ENCODE assay signal across 8 cellular contexts in the genomic region with DNA sequence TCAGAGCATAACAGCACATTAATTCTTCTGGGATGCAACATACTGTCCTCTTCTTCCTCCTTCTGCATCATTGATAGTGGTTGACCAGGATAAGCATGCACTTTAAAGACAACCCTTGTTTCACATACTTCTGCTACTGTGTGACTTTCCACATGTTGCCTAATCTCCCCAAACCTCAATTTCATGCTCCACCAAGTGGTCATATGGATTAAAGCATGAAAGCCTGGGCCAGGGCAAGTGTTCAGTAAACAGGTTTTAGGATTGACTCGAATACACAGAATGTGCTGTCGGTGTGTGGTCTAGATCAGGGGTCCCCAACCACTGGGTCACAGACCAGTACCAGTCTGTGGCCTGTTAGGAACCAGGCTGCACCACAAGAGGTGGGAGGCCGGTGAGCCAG. TPM values are rescaled to one million over a fixed set of nuclear protein-coding genes. Genes with fewer than 3 reads are reported as not detected.
DNase-seq lines count a peak whose midpoint lies in the region; ATAC-seq and TF ChIP-seq lines count a peak whose summit lies in the region.

No MANE protein-coding gene starts in this region.

- no peaks in the 10 kb centered on the region for H3K27me3 ChIP-seq in aorta (ENCODE audit: control insufficient read depth in 1 of 2, insufficient read depth in 2 of 2, low read length in 1 of 2)

- H3K4me3 ChIP-seq in NB4 (ENCODE audit: low read depth, low read length) (no peak overlapping the region), aorta (ENCODE audit: low read length in 2 of 2) (no peak overlapping the region)

- peak; percentile 49 for TF ChIP-seq CTCF in GM10266 (IDR thresholded peaks at IDR 0.05; ENCODE audit: control insufficient read depth, insufficient read depth, low read depth, missing control alignments)
- peak; percentile 42 for TF ChIP-seq CTCF in NB4 (IDR thresholded peaks at IDR 0.05; ENCODE audit: low read depth, low read length)

- 61 to 69% methylated on average over 3 of the region's 3 CpGs for WGBS in aorta, 2 donors

- TF ChIP-seq POLR2A in NB4 (IDR thresholded peaks at IDR 0.05; ENCODE audit: extremely low read depth, insufficient read length): no peak

- no peaks in the 10 kb centered on the region for H3K36me3 ChIP-seq in aorta (ENCODE audit: control insufficient read depth in 1 of 2, insufficient read depth in 2 of 2, low read length in 1 of 2)

- intact Hi-C loops in aorta (cut with DNase I): no loop called here

- H3K4me1 ChIP-seq in aorta (ENCODE audit: control insufficient read depth in 1 of 2, insufficient read depth in 2 of 2, low read length in 2 of 2): no peaks in the 10 kb centered on the region

- DNase-seq in GM10266 (ENCODE audit: extremely low spot score): peak; percentile 52
- peak; percentile 63 for DNase-seq in NB4 (ENCODE audit: low read depth)
- DNase-seq in astrocyte of the hippocampus (ENCODE audit: low read depth, low spot score): peak; percentile 70
- peak; percentile 30 for DNase-seq in kidney tubule cell (ENCODE audit: low spot score)
- no peak for DNase-seq in aorta

- no peak overlapping the region for H3K27ac ChIP-seq in aorta (ENCODE audit: low read depth in 1 of 2, low read length in 2 of 2)

- no peak for ATAC-seq in HG03159 (IDR thresholded peaks at IDR 0.05; ENCODE audit: unreplicated experiment)
- ATAC-seq in HG02623 (IDR thresholded peaks at IDR 0.05; ENCODE audit: unreplicated experiment): no peak
- no peak for ATAC-seq in aorta (ENCODE audit: low FRiP score)
- ATAC-seq in GM19324 (IDR thresholded peaks at IDR 0.05; ENCODE audit: low FRiP score, unreplicated experiment): no peak

- no peaks in the 10 kb centered on the region for H3K9me3 ChIP-seq in aorta (ENCODE audit: control insufficient read depth, low read length)

RNA-seq across cellular contexts. Expression of a gene that starts 22.5 kb away (rescaled TPM):
- total RNA-seq in aorta: not detected
- polyA plus RNA-seq in aorta: not detected

Comparison
In these comparisons a context has a peak if more than half of its experiments do, and no peak if none do; other contexts are left out.
1. DNase-seq: peak in GM10266 (single experiment), NB4 (single experiment), astrocyte of the hippocampus (single experiment) and kidney tubule cell (single experiment); none in aorta (0 of 2).